Comparison of ENCODE assay signal across 8 cellular contexts in the genomic region with DNA sequence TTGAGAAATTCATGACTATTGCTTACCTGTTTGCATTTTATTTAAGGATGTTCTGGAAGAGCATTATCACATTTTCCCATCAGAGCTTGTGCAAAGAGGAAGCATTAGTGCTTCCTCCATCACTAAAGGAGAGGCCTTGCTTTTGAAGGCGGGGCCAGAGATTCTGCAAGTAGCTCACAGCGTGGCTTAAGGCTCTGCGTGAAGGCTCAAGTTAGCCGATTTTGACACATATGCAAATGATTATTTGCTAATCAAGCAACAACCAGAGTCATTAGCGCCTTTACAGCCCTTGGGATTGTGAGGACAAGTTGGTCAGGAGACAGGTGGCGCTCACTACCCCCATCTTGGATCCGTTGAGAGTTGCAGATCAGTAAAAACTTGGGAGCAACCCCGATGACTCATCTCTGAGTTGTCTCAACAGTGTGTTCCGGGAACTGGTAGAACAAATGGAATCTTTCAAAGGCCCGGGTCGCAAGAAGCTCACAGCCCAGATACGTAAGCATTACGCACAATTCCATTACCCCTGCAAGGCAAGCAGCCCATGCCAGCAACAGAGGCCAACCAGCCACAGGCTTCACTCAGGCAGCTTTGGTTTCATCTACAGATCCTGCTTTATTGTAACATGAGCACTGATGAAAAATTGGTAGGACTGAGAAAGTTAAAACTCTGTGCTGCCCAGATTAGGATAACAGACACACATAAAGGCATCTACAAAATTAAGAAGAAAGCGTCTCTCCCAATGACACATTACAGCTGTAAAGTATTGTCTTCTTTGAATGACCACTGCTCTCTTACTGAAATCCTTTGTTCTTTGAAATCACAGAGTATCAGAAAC. TPM values are rescaled to one million over a fixed set of nuclear protein-coding genes. Genes with fewer than 3 reads are reported as not detected.
DNase-seq lines count a peak whose midpoint lies in the region; ATAC-seq and TF ChIP-seq lines count a peak whose summit lies in the region.

No MANE protein-coding gene starts in this region.

- peaks cover 0 to 4% (median 0%) of the 10 kb centered on the region in 3 donors for H3K27me3 Mint-ChIP-seq in CD14-positive monocyte (ENCODE audit: low read depth in 3 of 3)

- intact Hi-C loops in CD14-positive monocyte (cut with micrococcal nuclease), result no loop called here
- intact Hi-C loops in Panc1 (cut with micrococcal nuclease; ENCODE audit: unreplicated experiment), result loop anchor here (1.0 kb wide), 1 partner anchor 166 kb away; no protein-coding TSS in a partner anchor
- intact Hi-C loops in vagina (cut with DNase I), result no loop called here

- peak overlapping the region in 1 of 2 experiments; percentile 39; a peak in 2 of 4 replicates for H3K4me3 ChIP-seq in Panc1 (ENCODE audit: low read depth in 2 of 2, low read length in 2 of 2)
- peak overlapping the region; percentile 3 to 27 for H3K4me3 ChIP-seq in vagina

- H3K36me3 ChIP-seq in Panc1 (ENCODE audit: control insufficient read depth, insufficient read depth, low read length) (no peaks in the 10 kb centered on the region), vagina (no peaks in the 10 kb centered on the region)

- H3K9me3 ChIP-seq in Panc1 (ENCODE audit: control insufficient read depth, insufficient read depth, low read depth, low read length) (no peaks in the 10 kb centered on the region), vagina (no peaks in the 10 kb centered on the region)

- H3K27me3 ChIP-seq in Panc1 (ENCODE audit: control insufficient read depth, insufficient read depth, low read length) (no peaks in the 10 kb centered on the region), vagina (no peaks in the 10 kb centered on the region)

- H3K4me3 Mint-ChIP-seq in CD14-positive monocyte, result peak overlapping the region; percentile 65 to 76

- H3K36me3 Mint-ChIP-seq in CD14-positive monocyte, result no peaks in the 10 kb centered on the region

- BruUV-seq in Panc1 (replicated peaks; lab: Mats Ljungman, UMichigan), result no TSS peak

- CTCF ChIA-PET in Panc1 (lab: Charles Lee), result interaction anchor here (0.6 to 1.9 kb wide), 4 partner anchors 25 to 166 kb away, joined by 3 to 7 read pairs (median 4); no protein-coding TSS in a partner anchor

- ATAC-seq in Panc1 (peak; percentile 91), esophagus mucosa (peak; percentile 89), HG02588 (IDR thresholded peaks at IDR 0.05; ENCODE audit: unreplicated experiment) (no peak)

- DNase-seq in CD14-positive monocyte (ENCODE audit: low spot score) (peak; percentile 49), Panc1 (ENCODE audit: low read depth, low spot score) (peak; percentile 85), midbrain (lab: John Stamatoyannopoulos, UW) (peak; percentile 57), vagina (ENCODE audit: extremely low spot score in 2 of 2) (peak; percentile 96 to 99), NCI-H2196 treated with DMSO at 0.1 percent for 48 hours (lab: John Stamatoyannopoulos, UW; ENCODE audit: unreplicated experiment) (no peak), D341Med (ENCODE audit: low spot score) (no peak)

- in situ Hi-C loops in Panc1 (cut with HindIII; ENCODE audit: low pct_unique_long_range_greater_than_20kb, low sequenced_read_pairs), result no loop called here

- POLR2A ChIA-PET in Panc1 (lab: Charles Lee), result no interaction called here

- TF ChIP-seq CTCF in CD14-positive monocyte (IDR thresholded peaks at IDR 0.05) (no peak), Panc1 (IDR thresholded peaks at IDR 0.05) (no peak), vagina (IDR thresholded peaks at IDR 0.05) (peak in 1 of 3 experiments; percentile 28)

- H3K9me3 Mint-ChIP-seq in CD14-positive monocyte, result no peaks in the 10 kb centered on the region

- H3K4me1 Mint-ChIP-seq in CD14-positive monocyte, result peaks cover 11% of the 10 kb centered on the region

- H3K4me1 ChIP-seq in Panc1 (ENCODE audit: control insufficient read depth, insufficient read depth, low read length) (peaks cover 15% of the 10 kb centered on the region), vagina (peaks cover 24% of the 10 kb centered on the region)

- peak overlapping the region; percentile 75 for H3K27ac ChIP-seq in Panc1 (ENCODE audit: low read length)
- peak overlapping the region; percentile 88 for H3K27ac ChIP-seq in vagina

- H3K27ac Mint-ChIP-seq in CD14-positive monocyte, result peak overlapping the region in 4 of 7 donors; percentile 44 to 78 (median 70)

- TF ChIP-seq POLR2A in vagina (IDR thresholded peaks at IDR 0.05), result no peak

RNA-seq across cellular contexts. Expression of a gene that starts 34.9 kb away (rescaled TPM):
- polyA plus RNA-seq in CD14-positive monocyte, result 10 to 100 TPM; 70.6 to 85.7 TPM
- 15.6 TPM for total RNA-seq in Panc1 (2021; ENCODE audit: unreplicated experiment)
- 12.7 TPM for polyA plus RNA-seq in Panc1 (2012; ENCODE audit: insufficient read length)
- 18.5 TPM for total RNA-seq in esophagus mucosa
- 29.0 TPM for total RNA-seq in vagina

RNA-seq across cellular contexts. Expression of a gene that starts 42.6 kb away (rescaled TPM):
- 10 to 100 TPM; 70.2 to 76.2 TPM for polyA plus RNA-seq in CD14-positive monocyte
- total RNA-seq in Panc1 (2021; ENCODE audit: unreplicated experiment), result 16.6 TPM
- 14.8 TPM for polyA plus RNA-seq in Panc1 (2012; ENCODE audit: insufficient read length)
- 23.0 TPM for total RNA-seq in esophagus mucosa
- total RNA-seq in vagina, result 28.0 TPM

Comparison
In these comparisons a context has a peak if more than half of its experiments do, and no peak if none do; other contexts are left out.
1. DNase-seq: peak in CD14-positive monocyte (single experiment), Panc1 (single experiment), midbrain (single experiment) and vagina (2 of 2); none in NCI-H2196 treated with DMSO at 0.1 percent for 48 hours (single experiment) and D341Med (single experiment).